ENCODE assay signal across 31 cellular contexts in genomic region chr9:91111226-91111625, GRCh38.
"Had no signal": no experiment of that assay in that cellular context is flagged by ENCODE, and none has a peak within 500 bp of the region (broad histone marks: within the 10 kb centered on the region; RNA-seq: fewer than 3 reads in every experiment).

No MANE protein-coding gene starts in this region.

- H3K27ac Mint-ChIP-seq: activated B cell treated with CpG ODN at 0.5 μM for 24 hours; activated CD4-positive, alpha-beta T cell treated with anti-CD3 and anti-CD28 coated beads, Interleukin-2, amount 10 ng/mL, durations not matched to agents 24 days and 14 days; activated CD8-positive, alpha-beta T cell treated with anti-CD3 and anti-CD28 coated beads for 36 hours; activated naive CD4-positive, alpha-beta T cell treated with anti-CD3 and anti-CD28 coated beads for 36 hours; activated naive CD4-positive, alpha-beta T cell treated with anti-CD3 and anti-CD28 coated beads, Interleukin-2, amount 50 U/mL, for 72 hours; activated naive CD8-positive, alpha-beta T cell treated with anti-CD3 and anti-CD28 coated beads for 36 hours; activated T-cell treated with anti-CD3 and anti-CD28 coated beads, Interleukin-2, amount 50 U/mL, for 24 hours; activated T-helper 1 cell treated with anti-CD3 and anti-CD28 coated beads, Interleukin-12 subunit alpha, Interleukin-12 subunit beta, Interleukin-2, Interleukin-4 antibody, amounts not matched to agents 30 ng/mL and 10 ng/mL and 1 ng/mL, durations not matched to agents 14 hours and 24 hours and 36 hours; activated T-helper 17 cell treated with anti-CD3 and anti-CD28 coated beads, Interleukin-2, amount 50 U/mL, for 72 hours; T-helper 1 cell treated with Interleukin-12 subunit alpha and Interleukin-12 subunit beta and Interleukin-4 antibody, amounts not matched to agents 30 μg/mL and 1 μg/mL, for 36 hours; T-helper 2 cell treated with Interferon-gamma antibody and Interleukin-4, amounts not matched to agents 5 μg/mL and 100 μg/mL, for 36 hours had no signal

- DNase-seq: activated B cell treated with CpG ODN at 0.5 μM for 24 hours; activated CD4-positive, alpha-beta T cell treated with anti-CD3 and anti-CD28 coated beads for 4 hours; activated CD4-positive, alpha-beta T cell treated with anti-CD3 and anti-CD28 coated beads, Interleukin-2, amount 10 ng/mL, durations not matched to agents 24 days and 14 days; activated CD4-positive, alpha-beta T cell treated with anti-CD3 and anti-CD28 coated beads, Interleukin-2, amount 50 U/mL, for 1 hour; activated CD4-positive, alpha-beta T cell treated with anti-CD3 and anti-CD28 coated beads, Interleukin-2, amount 50 U/mL, for 4 hours; activated CD4-positive, CD25-positive, alpha-beta regulatory T cell treated with anti-CD3 and anti-CD28 coated beads, Interleukin-2, amount 50 U/mL, for 72 hours; activated CD8-positive, alpha-beta memory T cell treated with anti-CD3 and anti-CD28 coated beads, Interleukin-2, amount 50 U/mL, for 4 hours; activated CD8-positive, alpha-beta T cell treated with anti-CD3 and anti-CD28 coated beads for 36 hours; activated effector memory CD4-positive, alpha-beta T cell treated with anti-CD3 and anti-CD28 coated beads, Interleukin-2, amount 50 U/mL, for 16 hours; activated gamma-delta T cell treated with Interleukin-2 at 50 U/mL for 16 hours; activated naive CD4-positive, alpha-beta T cell; activated naive CD4-positive, alpha-beta T cell treated with anti-CD3 and anti-CD28 coated beads for 36 hours; activated naive CD4-positive, alpha-beta T cell treated with anti-CD3 and anti-CD28 coated beads, Interleukin-2, amount 50 U/mL, for 16 hours; activated naive CD8-positive, alpha-beta T cell treated with anti-CD3 and anti-CD28 coated beads for 36 hours; activated T-cell treated with anti-CD3 and anti-CD28 coated beads, Interleukin-2, amount 50 U/mL, for 24 hours; activated T-cell treated with anti-CD3 and anti-CD28 coated beads, Interleukin-2, amount 50 U/mL, for 48 hours; adrenal gland; amniotic stem cell; aorta; body of pancreas; brain microvascular endothelial cell; central memory CD4-positive, alpha-beta T cell; SW 1271; T-helper 1 cell; T-helper 2 cell; T-helper 9 cell had no signal

- H3K4me1 Mint-ChIP-seq: activated B cell treated with CpG ODN at 0.5 μM for 24 hours; activated T-helper 17 cell treated with anti-CD3 and anti-CD28 coated beads, Interleukin-2, amount 50 U/mL, for 72 hours had no signal

- H3K36me3 Mint-ChIP-seq: activated naive CD8-positive, alpha-beta T cell treated with anti-CD3 and anti-CD28 coated beads for 36 hours had no signal

- ATAC-seq: activated CD8-positive, alpha-beta T cell treated with anti-CD3 and anti-CD28 coated beads for 36 hours; activated naive CD4-positive, alpha-beta T cell treated with anti-CD3 and anti-CD28 coated beads, Interleukin-2, amount 50 U/mL, for 72 hours; activated T-helper 17 cell treated with anti-CD3 and anti-CD28 coated beads, Interleukin-2, amount 50 U/mL, for 72 hours; body of pancreas had no signal

- H3K27me3 Mint-ChIP-seq: activated CD4-positive, alpha-beta T cell treated with anti-CD3 and anti-CD28 coated beads, Interleukin-2, amount 10 ng/mL, durations not matched to agents 24 days and 14 days had no signal

- H3K4me3 Mint-ChIP-seq: activated B cell treated with CpG ODN at 0.5 μM for 24 hours; activated CD4-positive, alpha-beta T cell treated with anti-CD3 and anti-CD28 coated beads, Interleukin-2, amount 10 ng/mL, durations not matched to agents 24 days and 14 days; activated CD8-positive, alpha-beta T cell treated with anti-CD3 and anti-CD28 coated beads for 36 hours; activated naive CD4-positive, alpha-beta T cell treated with anti-CD3 and anti-CD28 coated beads for 36 hours; activated naive CD8-positive, alpha-beta T cell treated with anti-CD3 and anti-CD28 coated beads for 36 hours; activated T-cell treated with anti-CD3 and anti-CD28 coated beads, Interleukin-2, amount 50 U/mL, for 24 hours; activated T-helper 1 cell treated with anti-CD3 and anti-CD28 coated beads, Interleukin-12 subunit alpha, Interleukin-12 subunit beta, Interleukin-2, Interleukin-4 antibody, amounts not matched to agents 30 ng/mL and 10 ng/mL and 1 ng/mL, durations not matched to agents 14 hours and 24 hours and 36 hours; activated T-helper 17 cell treated with anti-CD3 and anti-CD28 coated beads, Interleukin-2, amount 50 U/mL, for 72 hours; T-helper 1 cell treated with Interleukin-12 subunit alpha and Interleukin-12 subunit beta and Interleukin-4 antibody, amounts not matched to agents 30 μg/mL and 1 μg/mL, for 36 hours; T-helper 2 cell treated with Interferon-gamma antibody and Interleukin-4, amounts not matched to agents 5 μg/mL and 100 μg/mL, for 36 hours had no signal
